ENCODE assay signal across 19 cellular contexts in the genomic region with DNA sequence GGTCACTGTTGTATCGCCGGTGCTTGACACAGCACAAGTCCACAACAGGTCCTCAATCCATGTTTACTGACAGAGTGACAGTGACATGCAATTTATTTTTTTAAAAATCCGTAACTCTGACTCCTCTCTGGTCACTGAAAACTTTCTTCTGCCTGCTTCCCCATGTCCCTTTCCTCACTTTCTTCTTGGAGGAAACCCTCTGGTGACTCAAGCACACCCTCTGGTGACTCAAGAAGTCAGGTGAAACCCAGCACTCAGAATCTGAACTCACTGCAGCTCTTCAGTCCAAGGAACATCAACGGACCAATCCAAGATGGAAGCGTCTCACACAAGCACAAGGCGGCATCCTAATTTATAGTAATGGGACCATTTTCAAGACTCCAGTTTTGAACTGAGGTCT.
"Had no signal": no experiment of that assay in that cellular context is flagged by ENCODE, and none has a peak within 500 bp of the region (broad histone marks: within the 10 kb centered on the region; RNA-seq: fewer than 3 reads in every experiment).

No MANE protein-coding gene starts in this region.

- H3K9me3 ChIP-seq: esophagus squamous epithelium, heart left ventricle, neutrophil had no signal

- ATAC-seq: left colon; naive thymus-derived CD4-positive, alpha-beta T cell; right cardiac atrium; stimulated activated naive CD8-positive, alpha-beta T cell treated with anti-CD3 and anti-CD28 coated beads, Interleukin-15, Interleukin-2, amounts not matched to agents 100 U/mL and 50 U/mL, for 24 hours had no signal

- H3K27me3 ChIP-seq: dorsolateral prefrontal cortex, neutrophil had no signal

- H3K27ac ChIP-seq: esophagus squamous epithelium, heart left ventricle, neutrophil had no signal

- H3K4me3 ChIP-seq: dorsolateral prefrontal cortex, esophagus squamous epithelium, heart left ventricle, lung had no signal

- DNase-seq: activated CD4-positive, alpha-beta T cell treated with anti-CD3 and anti-CD28 coated beads, Interleukin-2, amount 50 U/mL, for 4 hours; activated naive CD4-positive, alpha-beta T cell treated with Interleukin-2 at 50 U/mL for 16 hours; activated T-cell treated with anti-CD3 and anti-CD28 coated beads for 4 hours; anterior cingulate cortex; dorsolateral prefrontal cortex; esophagus squamous epithelium; foreskin melanocyte; heart left ventricle; left colon; naive thymus-derived CD4-positive, alpha-beta T cell; posterior cingulate gyrus; right cardiac atrium; small intestine; stimulated activated CD4-positive, alpha-beta T cell treated with anti-CD3 and anti-CD28 coated beads, Interleukin-4, amount 100 ng/mL, for 24 hours; stimulated activated naive CD8-positive, alpha-beta T cell treated with anti-CD3 and anti-CD28 coated beads, Interleukin-15, Interleukin-2, amounts not matched to agents 100 U/mL and 50 U/mL, for 24 hours; T-helper 9 cell; trophoblast cell had no signal

- H3K36me3 ChIP-seq: esophagus squamous epithelium, heart left ventricle, neutrophil had no signal
